ENCODE assay signal across 8 cellular contexts in the genomic region with DNA sequence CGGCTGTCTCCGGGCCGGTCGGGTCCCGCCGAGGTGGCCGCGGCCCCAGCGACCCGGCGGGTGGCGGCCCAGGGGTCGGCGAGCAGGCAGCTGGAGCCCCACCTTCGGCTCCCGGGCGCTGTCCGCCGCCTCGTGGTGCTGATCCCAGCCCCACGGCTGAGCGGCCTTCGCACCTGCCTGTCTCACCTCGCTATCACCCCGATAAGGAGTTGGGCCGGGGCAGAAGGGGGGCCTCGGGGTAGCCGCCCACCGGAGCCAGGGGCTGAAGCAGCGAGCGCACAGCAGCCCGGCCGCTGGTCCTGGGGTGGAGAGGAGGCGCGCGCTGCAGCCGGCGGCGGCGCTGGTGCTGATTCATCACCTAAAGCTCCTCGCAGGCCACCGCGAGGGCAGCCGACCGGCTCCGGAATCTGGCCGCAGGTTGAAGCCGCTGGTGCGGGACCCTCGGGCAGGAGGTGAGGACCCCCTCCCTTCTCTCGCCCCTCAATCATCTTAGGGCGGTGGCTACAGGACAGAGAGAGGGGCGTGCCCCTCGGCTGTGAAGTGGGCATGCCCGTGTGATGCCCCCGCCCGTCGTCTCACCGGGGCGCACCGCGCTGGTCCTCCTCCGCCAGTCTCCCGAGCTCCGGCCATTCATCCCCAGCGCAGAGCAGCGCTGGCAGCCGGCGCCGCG. TPM values are rescaled to one million over a fixed set of nuclear protein-coding genes. Genes with fewer than 3 reads are reported as not detected.
DNase-seq lines count a peak whose midpoint lies in the region; ATAC-seq and TF ChIP-seq lines count a peak whose summit lies in the region.

No MANE protein-coding gene starts in this region.

- intact Hi-C loops in Right ventricle myocardium inferior (cut with DNase I): no loop called here
- intact Hi-C loops in cardiac septum (cut with DNase I): no loop called here
- intact Hi-C loops in tibial artery (cut with DNase I; ENCODE audit: low total_unique reads): no loop called here
- intact Hi-C loops in posterior vena cava (cut with DNase I): no loop called here

- H3K9me2 ChIP-seq in SK-N-SH: no peaks in the 10 kb centered on the region

- no peak overlapping the region for H3K9ac ChIP-seq in SK-N-SH

- POLR2A ChIA-PET in SK-N-SH (lab: Yijun Ruan, JAX): interaction anchor here (0.6 kb wide), 1 partner anchor 59 kb away, joined by 3 read pairs; no protein-coding TSS in a partner anchor

- peaks cover 27% of the 10 kb centered on the region for H3K27me3 Mint-ChIP-seq in memory B cell

- no peak for DNase-seq in Right ventricle myocardium inferior (ENCODE audit: missing footprints)
- no peak for DNase-seq in cardiac septum (ENCODE audit: low spot score)
- peak; percentile 78 for DNase-seq in SK-N-SH
- peak; percentile 80 for DNase-seq in ecto neural progenitor cell (ENCODE audit: low spot score)
- peak in 1 of 2 donors; percentile 17 for DNase-seq in memory B cell (ENCODE audit: low spot score in 2 of 2)
- no peak for DNase-seq in tibial artery
- no peak for DNase-seq in posterior vena cava (ENCODE audit: low spot score)
- no peak for DNase-seq in activated effector memory CD4-positive, alpha-beta T cell treated with anti-CD3 and anti-CD28 coated beads, Interleukin-2, amount 50 U/mL, for 16 hours

- no peaks in the 10 kb centered on the region for H3K9me3 ChIP-seq in SK-N-SH
- H3K9me3 ChIP-seq in tibial artery: no peaks in the 10 kb centered on the region

- H3K4me3 Mint-ChIP-seq in memory B cell: peak overlapping the region; percentile 58

- peaks cover 0 to 15% of the 10 kb centered on the region in 2 experiments; a peak in 1 of 4 replicates for H3K4me1 ChIP-seq in SK-N-SH (ENCODE audit: control insufficient read depth in 1 of 2, insufficient read depth in 2 of 2, low read depth in 1 of 2, low read length in 1 of 2)
- H3K4me1 ChIP-seq in tibial artery: peaks cover 0 to 33% (median 26%) of the 10 kb centered on the region in 4 donors

- no peaks in the 10 kb centered on the region for H4K20me1 ChIP-seq in SK-N-SH (ENCODE audit: insufficient read depth)

- no peaks in the 10 kb centered on the region for H3K79me2 ChIP-seq in SK-N-SH (ENCODE audit: insufficient read depth)

- H3K4me1 Mint-ChIP-seq in memory B cell: no peaks in the 10 kb centered on the region

- H3K27me3 ChIP-seq in SK-N-SH (ENCODE audit: insufficient read depth) (peaks cover 40% of the 10 kb centered on the region), tibial artery (peaks cover 0 to 72% of the 10 kb centered on the region in 2 donors)

- TF ChIP-seq EP300 in SK-N-SH (IDR thresholded peaks at IDR 0.05; ENCODE audit: borderline replicate concordance in 1 of 2, low read depth in 1 of 2, low read length in 1 of 2): no peak

- no peaks in the 10 kb centered on the region for H3K36me3 Mint-ChIP-seq in memory B cell

- H3F3A ChIP-seq in SK-N-SH (replicated peaks; ENCODE audit: insufficient read depth): no peaks in the 10 kb centered on the region

- no peak for TF ChIP-seq RAD21 in SK-N-SH (IDR thresholded peaks at IDR 0.05; ENCODE audit: low read length)

- no peak overlapping the region for H3K27ac Mint-ChIP-seq in memory B cell

- WGBS in SK-N-SH (ENCODE audit: low lambda C conversion rate): 0% methylated on average over 2 of the region's 71 CpGs

- TF ChIP-seq CTCF in SK-N-SH (IDR thresholded peaks at IDR 0.05) (no peak), tibial artery (IDR thresholded peaks at IDR 0.05) (no peak)

- CTCF ChIA-PET in SK-N-SH (lab: Yijun Ruan, JAX): interaction anchor here (0.6 to 1.7 kb wide), 5 partner anchors 8 to 365 kb away, joined by 3 to 6 read pairs (median 4); no protein-coding TSS in a partner anchor

- H3K9me3 Mint-ChIP-seq in memory B cell: no peaks in the 10 kb centered on the region

- peak overlapping the region; percentile 89 for H3K4me2 ChIP-seq in SK-N-SH

- no peak overlapping the region for H2AFZ ChIP-seq in SK-N-SH (ENCODE audit: low read depth)

- no peaks in the 10 kb centered on the region for H3K36me3 ChIP-seq in SK-N-SH (replicated peaks in 1 of 2; ENCODE audit: control insufficient read depth in 1 of 2, insufficient read depth in 2 of 2, low read length in 1 of 2)
- no peaks in the 10 kb centered on the region for H3K36me3 ChIP-seq in tibial artery

- H3K4me3 ChIP-seq in SK-N-SH (ENCODE audit: low read depth in 2 of 2, low read length in 1 of 2) (peak overlapping the region; percentile 36 to 64), tibial artery (peak overlapping the region; percentile 16 to 27)

- no peak overlapping the region for H3K27ac ChIP-seq in SK-N-SH (ENCODE audit: low read depth in 2 of 2, low read length in 1 of 2)
- H3K27ac ChIP-seq in tibial artery: no peak overlapping the region

- ATAC-seq in Right ventricle myocardium inferior: peak; percentile 73
- peak; percentile 54 for ATAC-seq in memory B cell (ENCODE audit: low read depth)

TF ChIP-seq in SK-N-SH, 30 proteins besides CTCF, POLR2A, EP300 and RAD21:
- TF ChIP-seq MAX (IDR thresholded peaks at IDR 0.05; ENCODE audit: low read depth) (0 out of 2 replicates have a peak, but pooled peaks have one; percentile 50), USF1 (IDR thresholded peaks at IDR 0.05; ENCODE audit: borderline replicate concordance, low read depth) (no peak), REST (IDR thresholded peaks at IDR 0.05; ENCODE audit: low read depth, low read length) (peak; percentile 96)
TF ChIP-seq in SK-N-SH: peak in this region for 2.

RNA-seq across cellular contexts. Expression of gene TRIM67, which starts 0.6 kb away (rescaled TPM):
- total RNA-seq in Right ventricle myocardium inferior (0.11 TPM), cardiac septum (0.24 TPM), posterior vena cava (not detected)
- polyA plus RNA-seq in SK-N-SH (2012; rRNA removed): not detected in 2 replicates
- polyA plus RNA-seq in SK-N-SH (2012; cell fraction: cytosol; rRNA removed): 0.01 TPM in 1 of 2 replicates, not detected in the other
- 0.01 and 0.02 TPM in 2 replicates for polyA plus RNA-seq in SK-N-SH (2012; cell fraction: nucleus; rRNA removed)

Comparison
In these comparisons a context has a peak if more than half of its experiments do, and no peak if none do; other contexts are left out.
1. DNase-seq: peak in SK-N-SH (single experiment) and ecto neural progenitor cell (single experiment); none in Right ventricle myocardium inferior (single experiment), cardiac septum (single experiment), tibial artery (0 of 2), posterior vena cava (single experiment) and activated effector memory CD4-positive, alpha-beta T cell treated with anti-CD3 and anti-CD28 coated beads, Interleukin-2, amount 50 U/mL, for 16 hours (single experiment).